Comparison of ENCODE assay signal across 21 cellular contexts in the genomic region with DNA sequence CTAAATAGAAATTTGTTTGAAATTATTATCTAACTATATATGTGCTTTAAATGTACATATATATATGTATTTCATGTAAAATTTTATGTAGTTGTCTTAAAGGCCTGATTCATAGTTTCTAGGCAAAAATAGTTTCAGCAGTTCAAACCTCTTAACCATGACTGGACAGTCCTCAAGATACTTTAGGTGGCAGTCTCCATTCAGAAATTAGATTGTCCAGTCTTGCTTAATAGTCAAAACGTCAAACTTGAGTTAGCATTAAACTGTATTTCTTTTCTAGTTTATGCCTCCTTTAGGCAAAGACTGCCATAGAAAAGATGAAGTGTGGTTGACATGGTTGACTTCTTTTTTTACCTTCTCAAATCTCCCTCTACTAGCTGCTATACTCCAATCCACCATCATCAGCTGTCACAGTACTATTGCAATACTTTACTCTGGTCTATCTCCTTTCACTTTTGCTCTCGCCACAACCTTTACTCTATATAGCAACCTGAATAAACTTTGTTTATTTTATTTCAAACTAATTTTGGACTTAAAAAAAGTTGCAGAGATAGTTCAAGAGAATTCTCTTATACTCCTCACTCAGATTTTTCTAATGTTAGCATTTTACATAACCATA.
DNase-seq lines count a peak whose midpoint lies in the region; TF ChIP-seq lines count a peak whose summit lies in the region.
"Had no signal": no experiment of that assay in that cellular context is flagged by ENCODE, and none has a peak within 500 bp of the region (broad histone marks: within the 10 kb centered on the region; RNA-seq: fewer than 3 reads in every experiment).

No MANE protein-coding gene starts in this region.

- H3K27ac Mint-ChIP-seq in activated T-cell treated with anti-CD3 and anti-CD28 coated beads, Interleukin-2, amount 50 U/mL, for 24 hours: no peak overlapping the region
- H3K27ac Mint-ChIP-seq: naive thymus-derived CD8-positive, alpha-beta T cell had no signal

- no peak for TF ChIP-seq POLR2A in esophagus muscularis mucosa (IDR thresholded peaks at IDR 0.05; ENCODE audit: low read depth)

- H3K4me1 ChIP-seq in esophagus muscularis mucosa: peaks cover 0 to 4% (median 2%) of the 10 kb centered on the region in 4 donors
- H3K4me1 ChIP-seq: BLaER1, heart left ventricle had no signal

- no peak for TF ChIP-seq EP300 in esophagus muscularis mucosa (IDR thresholded peaks at IDR 0.05)

- no peaks in the 10 kb centered on the region for H3K4me1 Mint-ChIP-seq in activated T-cell treated with anti-CD3 and anti-CD28 coated beads, Interleukin-2, amount 50 U/mL, for 24 hours (ENCODE audit: low read depth)
- H3K4me1 Mint-ChIP-seq: naive thymus-derived CD8-positive, alpha-beta T cell had no signal

- H3K27ac ChIP-seq in esophagus muscularis mucosa (replicated peaks in 1 of 4): no peak overlapping the region
- H3K27ac ChIP-seq: BLaER1, epithelial cell of prostate, heart left ventricle had no signal

- H3K27me3 ChIP-seq in esophagus muscularis mucosa: no peaks in the 10 kb centered on the region
- H3K27me3 ChIP-seq: BLaER1 had no signal

- intact Hi-C loops in esophagus muscularis mucosa (cut with DNase I): no loop called here

- no peaks in the 10 kb centered on the region for H3K36me3 Mint-ChIP-seq in activated T-cell treated with anti-CD3 and anti-CD28 coated beads, Interleukin-2, amount 50 U/mL, for 24 hours (ENCODE audit: low read depth)
- H3K36me3 Mint-ChIP-seq: naive thymus-derived CD8-positive, alpha-beta T cell had no signal

- H3K4me3 Mint-ChIP-seq in activated T-cell treated with anti-CD3 and anti-CD28 coated beads, Interleukin-2, amount 50 U/mL, for 24 hours: no peak overlapping the region
- H3K4me3 Mint-ChIP-seq: naive thymus-derived CD8-positive, alpha-beta T cell had no signal

- H3K9me3 ChIP-seq in esophagus muscularis mucosa: no peaks in the 10 kb centered on the region
- H3K9me3 ChIP-seq: BLaER1, heart left ventricle had no signal

- no peak overlapping the region for H3K4me3 ChIP-seq in esophagus muscularis mucosa
- H3K4me3 ChIP-seq: BLaER1, GM12878, heart left ventricle, smooth muscle cell had no signal

- no peaks in the 10 kb centered on the region for H3K36me3 ChIP-seq in esophagus muscularis mucosa
- H3K36me3 ChIP-seq: BLaER1, heart left ventricle had no signal

- H3K9me3 Mint-ChIP-seq in activated T-cell treated with anti-CD3 and anti-CD28 coated beads, Interleukin-2, amount 50 U/mL, for 24 hours: no peaks in the 10 kb centered on the region
- H3K9me3 Mint-ChIP-seq: naive thymus-derived CD8-positive, alpha-beta T cell had no signal

- H3K27me3 Mint-ChIP-seq in activated T-cell treated with anti-CD3 and anti-CD28 coated beads, Interleukin-2, amount 50 U/mL, for 24 hours: peaks cover 66% of the 10 kb centered on the region

- no peak for TF ChIP-seq CTCF in esophagus muscularis mucosa (IDR thresholded peaks at IDR 0.05)

- DNase-seq in HCEC 1CT (peak; percentile 32), amniotic epithelial cell (ENCODE audit: low read depth) (peak; percentile 13), iris pigment epithelial cell (ENCODE audit: low read depth) (peak; percentile 24), stromal cell of bone marrow (ENCODE audit: low read depth) (peak; percentile 41), CD1c-positive myeloid dendritic cell (ENCODE audit: extremely low spot score) (no peak), esophagus muscularis mucosa (ENCODE audit: extremely low spot score) (no peak)
- no peak for DNase-seq in activated T-cell treated with anti-CD3 and anti-CD28 coated beads, Interleukin-2, amount 50 U/mL, for 24 hours
- DNase-seq: activated CD4-positive, alpha-beta T cell treated with anti-CD3 and anti-CD28 coated beads, Interleukin-2, amount 50 U/mL, for 4 hours; activated naive CD4-positive, alpha-beta T cell treated with Interleukin-2 at 50 U/mL for 16 hours; GDM1; heart left ventricle; mesendoderm; naive thymus-derived CD8-positive, alpha-beta T cell; NCI-H187 treated with DMSO at 0.1 percent for 48 hours; NCI-H446; stimulated activated CD8-positive, alpha-beta memory T cell treated with anti-CD3 and anti-CD28 coated beads, Interleukin-4, amount 100 ng/mL, for 48 hours; substantia nigra had no signal

- WGBS in esophagus muscularis mucosa: 45% methylated on average over 2 of the region's 2 CpGs

Comparison
In these comparisons a context has a peak if more than half of its experiments do, and no peak if none do; other contexts are left out.
1. DNase-seq: peak in HCEC 1CT (single experiment), amniotic epithelial cell (single experiment), iris pigment epithelial cell (single experiment) and stromal cell of bone marrow (single experiment); none in activated T-cell treated with anti-CD3 and anti-CD28 coated beads, Interleukin-2, amount 50 U/mL, for 24 hours (single experiment), CD1c-positive myeloid dendritic cell (single experiment) and esophagus muscularis mucosa (single experiment).